11 cellular contexts compared by ENCODE assay signal in genomic region chr17:38732376-38733314, GRCh38. TPM values are rescaled to one million over a fixed set of nuclear protein-coding genes. Genes with fewer than 3 reads are reported as not detected.
DNase-seq lines count a peak whose midpoint lies in the region; ATAC-seq, FAIRE-seq and TF ChIP-seq lines count a peak whose summit lies in the region.
"Had no signal": no experiment of that assay in that cellular context is flagged by ENCODE, and none has a peak within 500 bp of the region (broad histone marks: within the 10 kb centered on the region; RNA-seq: fewer than 3 reads in every experiment).

No MANE protein-coding gene starts in this region.

- H3K36me3 ChIP-seq in CD8-positive, alpha-beta T cell (ENCODE audit: insufficient read depth, low read length): no peaks in the 10 kb centered on the region
- H3K36me3 ChIP-seq in Panc1 (ENCODE audit: control insufficient read depth, insufficient read depth, low read length): no peaks in the 10 kb centered on the region; the same call in 1 of the 2 replicates

- H3K4me1 Mint-ChIP-seq in CD8-positive, alpha-beta T cell (ENCODE audit: low read depth): peaks cover 62% of the 10 kb centered on the region
- H3K4me1 Mint-ChIP-seq in endothelial cell (ENCODE audit: unreplicated experiment) (peaks cover 35% of the 10 kb centered on the region), nephron progenitor cell (peaks cover 40% of the 10 kb centered on the region)

- no peak overlapping the region for H3K27ac ChIP-seq in CD8-positive, alpha-beta T cell (ENCODE audit: low read depth, low read length)
- peak overlapping the region; percentile 23 for H3K27ac ChIP-seq in Panc1 (ENCODE audit: low read length)

- peaks cover 7% of the 10 kb centered on the region for H3K36me3 Mint-ChIP-seq in CD8-positive, alpha-beta T cell
- H3K36me3 Mint-ChIP-seq in endothelial cell (ENCODE audit: low read depth, unreplicated experiment): peaks cover 24% of the 10 kb centered on the region
- H3K36me3 Mint-ChIP-seq in nephron progenitor cell (ENCODE audit: low read depth): peaks cover 34% of the 10 kb centered on the region

- peak overlapping the region; percentile 66 for H3K4me3 Mint-ChIP-seq in CD8-positive, alpha-beta T cell
- H3K4me3 Mint-ChIP-seq in endothelial cell (ENCODE audit: unreplicated experiment) (peak overlapping the region; percentile 80), nephron progenitor cell (peak overlapping the region; percentile 34)

- peaks cover 51% of the 10 kb centered on the region for H3K4me1 ChIP-seq in CD8-positive, alpha-beta T cell (ENCODE audit: insufficient read depth, low read length)
- H3K4me1 ChIP-seq in Panc1 (ENCODE audit: control insufficient read depth, insufficient read depth, low read length): peaks cover 39% of the 10 kb centered on the region

- no peaks in the 10 kb centered on the region for H3K9me3 Mint-ChIP-seq in CD8-positive, alpha-beta T cell
- H3K9me3 Mint-ChIP-seq in endothelial cell (ENCODE audit: unreplicated experiment) (no peaks in the 10 kb centered on the region), nephron progenitor cell (no peaks in the 10 kb centered on the region)

- BruUV-seq in Panc1 (replicated peaks; lab: Mats Ljungman, UMichigan): no TSS peak

- in situ Hi-C loops in Panc1 (cut with HindIII; ENCODE audit: low pct_unique_long_range_greater_than_20kb, low sequenced_read_pairs): no loop called here

- DNase-seq in CD8-positive, alpha-beta T cell: no peak
- no peak for DNase-seq in Panc1 (ENCODE audit: low read depth, low spot score)
- no peak for DNase-seq in endothelial cell (ENCODE audit: low spot score)
- DNase-seq in nephron progenitor cell: no peak
- no peak for DNase-seq in HTR-8/SVneo (ENCODE audit: insufficient read length, low spot score)
- DNase-seq in stimulated activated CD4-positive, alpha-beta T cell treated with anti-CD3 and anti-CD28 coated beads, Interleukin-15, amount 100 ng/mL, for 24 hours: no peak
- DNase-seq: cortex of kidney, DMS53, NCI-H524 treated with DMSO at 0.1 percent for 48 hours had no signal

- POLR2A ChIA-PET in CD8-positive, alpha-beta T cell (lab: Charles Lee): interaction anchor here (2.9 kb wide), 1 partner anchor 27 kb away, joined by 25 read pairs; the partner anchor contains the start of gene MLLT6
- POLR2A ChIA-PET in Panc1 (lab: Charles Lee): no interaction called here

- CTCF ChIA-PET in CD8-positive, alpha-beta T cell (lab: Charles Lee): interaction anchor here (1.1 to 2.6 kb wide), 5 partner anchors 18 to 57 kb away, joined by 3 to 11 read pairs (median 4); partner anchors contain the start of gene EPOP
- CTCF ChIA-PET in Panc1 (lab: Charles Lee): no interaction called here

- no peaks in the 10 kb centered on the region for H3K27me3 Mint-ChIP-seq in CD8-positive, alpha-beta T cell (ENCODE audit: low read depth)
- H3K27me3 Mint-ChIP-seq in endothelial cell (ENCODE audit: unreplicated experiment) (peaks cover 15% of the 10 kb centered on the region), nephron progenitor cell (ENCODE audit: low read depth, poor library complexity) (peaks cover 2% of the 10 kb centered on the region)

- intact Hi-C loops in CD8-positive, alpha-beta T cell (cut with DNase I, micrococcal nuclease): no loop called here
- intact Hi-C loops in Panc1 (cut with micrococcal nuclease; ENCODE audit: unreplicated experiment): loop anchor here (5.0 kb wide), 1 partner anchor 55 kb away; no protein-coding TSS in a partner anchor

- ATAC-seq in CD8-positive, alpha-beta T cell: no peak
- ATAC-seq in Panc1 (no peak), HG03460 (IDR thresholded peaks at IDR 0.05; ENCODE audit: unreplicated experiment) (no peak), HG03378 (IDR thresholded peaks at IDR 0.05; ENCODE audit: unreplicated experiment) (no peak)

- H3K27ac Mint-ChIP-seq in CD8-positive, alpha-beta T cell: peak overlapping the region; percentile 57
- H3K27ac Mint-ChIP-seq in endothelial cell (ENCODE audit: unreplicated experiment): peak overlapping the region; percentile 91
- peak overlapping the region; percentile 48 for H3K27ac Mint-ChIP-seq in nephron progenitor cell

- no peaks in the 10 kb centered on the region for H3K9me3 ChIP-seq in CD8-positive, alpha-beta T cell (ENCODE audit: low read length)
- H3K9me3 ChIP-seq in Panc1 (ENCODE audit: control insufficient read depth, insufficient read depth, low read depth, low read length): no peaks in the 10 kb centered on the region

- no peak overlapping the region for H3K4me3 ChIP-seq in CD8-positive, alpha-beta T cell (ENCODE audit: low read depth, low read length)
- no peak overlapping the region for H3K4me3 ChIP-seq in Panc1 (ENCODE audit: low read depth in 2 of 2, low read length in 2 of 2)

- H3K27me3 ChIP-seq in CD8-positive, alpha-beta T cell (ENCODE audit: insufficient read depth, low read length): no peaks in the 10 kb centered on the region
- H3K27me3 ChIP-seq in Panc1 (ENCODE audit: control insufficient read depth, insufficient read depth, low read length): no peaks in the 10 kb centered on the region

- TF ChIP-seq CTCF in CD8-positive, alpha-beta T cell (IDR thresholded peaks at IDR 0.05): no peak
- TF ChIP-seq CTCF in Panc1 (IDR thresholded peaks at IDR 0.05): no peak
- no peak for TF ChIP-seq CTCF in endothelial cell (IDR thresholded peaks at IDR 0.05; ENCODE audit: unreplicated experiment)
- no peak for TF ChIP-seq CTCF in nephron progenitor cell (IDR thresholded peaks at IDR 0.05)

- FAIRE-seq in HTR-8/SVneo (lab: Jason Lieb, UNC): no peak

RNA-seq across cellular contexts. Expression of gene CISD3, which starts 2.5 kb away (rescaled TPM):
- 1 to 10 TPM; 3.5 to 5.7 TPM for total RNA-seq in CD8-positive, alpha-beta T cell
- 45.0 TPM for total RNA-seq in Panc1 (2021; ENCODE audit: unreplicated experiment)
- 39.3 TPM for polyA plus RNA-seq in Panc1 (2012; ENCODE audit: insufficient read length)
- total RNA-seq in endothelial cell (ENCODE audit: unreplicated experiment): 17.0 TPM

RNA-seq across cellular contexts. Expression of gene PCGF2, which starts 15.5 kb away (rescaled TPM):
- not detected for total RNA-seq in CD8-positive, alpha-beta T cell
- total RNA-seq in Panc1 (2021; ENCODE audit: unreplicated experiment): 43.9 TPM
- 64.8 TPM for polyA plus RNA-seq in Panc1 (2012; ENCODE audit: insufficient read length)
- 79.4 TPM for total RNA-seq in endothelial cell (ENCODE audit: unreplicated experiment)

RNA-seq across cellular contexts. Expression of gene PSMB3, which starts 19.9 kb away (rescaled TPM):
- total RNA-seq in CD8-positive, alpha-beta T cell: 10 to 100 TPM; 53.6 to 64.2 TPM
- total RNA-seq in Panc1 (2021; ENCODE audit: unreplicated experiment) (233 TPM), endothelial cell (ENCODE audit: unreplicated experiment) (175 TPM)
- 236 TPM for polyA plus RNA-seq in Panc1 (2012; ENCODE audit: insufficient read length)

RNA-seq across cellular contexts. Expression of gene MLLT6, which starts 27.6 kb away (rescaled TPM):
- 100 to 1,000 TPM; 313 to 316 TPM for total RNA-seq in CD8-positive, alpha-beta T cell
- total RNA-seq in Panc1 (2021; ENCODE audit: unreplicated experiment) (50.6 TPM), endothelial cell (ENCODE audit: unreplicated experiment) (33.8 TPM)
- 38.4 TPM for polyA plus RNA-seq in Panc1 (2012; ENCODE audit: insufficient read length)

RNA-seq across cellular contexts. Expression of gene EPOP, which starts 57.9 kb away (rescaled TPM):
- total RNA-seq in CD8-positive, alpha-beta T cell: under 1 TPM; 0.89 to 0.98 TPM
- total RNA-seq in Panc1 (2021; ENCODE audit: unreplicated experiment): 19.9 TPM
- 10.3 TPM for polyA plus RNA-seq in Panc1 (2012; ENCODE audit: insufficient read length)
- 1.3 TPM for total RNA-seq in endothelial cell (ENCODE audit: unreplicated experiment)

Comparison
In these comparisons a context has a peak if more than half of its experiments do, and no peak if none do; other contexts are left out.
1. RNA of gene PCGF2, which starts 15.5 kb away (total RNA-seq): 79.4 TPM in endothelial cell (single experiment) and 43.9 TPM in Panc1 (single experiment); not detected in CD8-positive, alpha-beta T cell; every median in the first group is over 10 times any median in the second.
2. Peak in every context shown above with its lines, with median percentiles within 50 percentile points of each other: H3K27ac Mint-ChIP-seq and H3K4me3 Mint-ChIP-seq.